In genomic region chr20:59145926-59146800, GRCh38 we compare ENCODE assay signal across 9 cellular contexts. TPM values are rescaled to one million over a fixed set of nuclear protein-coding genes. Genes with fewer than 3 reads are reported as not detected.
DNase-seq lines count a peak whose midpoint lies in the region; ATAC-seq, FAIRE-seq and TF ChIP-seq lines count a peak whose summit lies in the region.
"Had no signal": no experiment of that assay in that cellular context is flagged by ENCODE, and none has a peak within 500 bp of the region (broad histone marks: within the 10 kb centered on the region; RNA-seq: fewer than 3 reads in every experiment).

No MANE protein-coding gene starts in this region.

- peaks cover 0 to 41% of the 10 kb centered on the region in 2 donors for H3K4me1 ChIP-seq in right atrium auricular region

- DNase-seq in GM12892 (ENCODE audit: insufficient read length) (peak; percentile 34), right atrium auricular region (ENCODE audit: low spot score) (peak; percentile 52), GDM1 (lab: John Stamatoyannopoulos, UW) (no peak), erythroblast (lab: John Stamatoyannopoulos, UW) (no peak)
- peak; percentile 75 to 82 for DNase-seq in activated T-cell treated with anti-CD3 and anti-CD28 coated beads, Interleukin-2, amount 50 U/mL, for 48 hours
- DNase-seq in stimulated activated CD8-positive, alpha-beta memory T cell treated with anti-CD3 and anti-CD28 coated beads, Interleukin-15, amount 100 ng/mL, for 48 hours (ENCODE audit: low read depth in 2 of 2), result peak; percentile 66

- no peaks in the 10 kb centered on the region for H3K36me3 ChIP-seq in right atrium auricular region

- no peaks in the 10 kb centered on the region for H3K9me3 ChIP-seq in right atrium auricular region

- no peak for TF ChIP-seq CTCF in right atrium auricular region (IDR thresholded peaks at IDR 0.05)

- FAIRE-seq in GM12892 (lab: Jason Lieb, UNC), result peak; percentile 40

- no peak for TF ChIP-seq POLR2A in GM12892 (IDR thresholded peaks at IDR 0.05; ENCODE audit: low read depth, low read length)
- no peak for TF ChIP-seq POLR2A in GM18505 (IDR thresholded peaks at IDR 0.05; ENCODE audit: borderline replicate concordance, extremely low read depth, insufficient read depth, insufficient read length)
- no peak for TF ChIP-seq POLR2A in erythroblast (IDR thresholded peaks at IDR 0.05; ENCODE audit: low read length)

- ATAC-seq in GM18505 (IDR thresholded peaks at IDR 0.05; ENCODE audit: unreplicated experiment) (no peak), GM18867 (IDR thresholded peaks at IDR 0.05; ENCODE audit: unreplicated experiment) (no peak)

- no peaks in the 10 kb centered on the region for H3K27me3 ChIP-seq in right atrium auricular region

- H3K27ac ChIP-seq in right atrium auricular region, result peak overlapping the region in 1 of 2 donors; percentile 17
- H3K27ac ChIP-seq: C4-2B had no signal

- H3K4me3 ChIP-seq in right atrium auricular region, result no peak overlapping the region

RNA-seq across cellular contexts. Expression of gene ZNF831, which starts 17.5 kb away (rescaled TPM):
- polyA plus RNA-seq in GM12892 (2012; ENCODE audit: missing spikeins), result 0.11 TPM
- total RNA-seq in right atrium auricular region, result under 1 TPM; 0.19 to 0.47 TPM

Comparison
In these comparisons a context has a peak if more than half of its experiments do, and no peak if none do; other contexts are left out.
1. DNase-seq: peak in GM12892 (single experiment), activated T-cell treated with anti-CD3 and anti-CD28 coated beads, Interleukin-2, amount 50 U/mL, for 48 hours (2 of 2), right atrium auricular region (single experiment) and stimulated activated CD8-positive, alpha-beta memory T cell treated with anti-CD3 and anti-CD28 coated beads, Interleukin-15, amount 100 ng/mL, for 48 hours (2 of 2); none in GDM1 (single experiment) and erythroblast (0 of 2).